Comparison of ENCODE assay signal across 22 cellular contexts in genomic region chr7:40811666-40812065, GRCh38.
"Had no signal": no experiment of that assay in that cellular context is flagged by ENCODE, and none has a peak within 500 bp of the region (broad histone marks: within the 10 kb centered on the region; RNA-seq: fewer than 3 reads in every experiment).

No MANE protein-coding gene starts in this region.

- ATAC-seq: Right ventricle myocardium inferior, SK-N-SH treated with all-trans-retinoic acid at 6 μM for 48 hours had no signal

- H3K4me2 ChIP-seq: PC-9 had no signal

- H3K27ac ChIP-seq: PC-9, Peyer's patch, SJCRH30 had no signal

- H3K27me3 ChIP-seq: MG63, Peyer's patch, SJCRH30 had no signal

- DNase-seq: Karpas-422, KG1, MG63, NCI-H1092 treated with DMSO at 0.1 percent for 48 hours, NCI-H1436, NCI-H187, NCI-H2029, NCI-H2081 treated with DMSO at 0.1 percent for 48 hours, NCI-H2171, NCI-H226, NCI-H446, NCI-H510A, NCI-H524 treated with DMSO at 0.1 percent for 48 hours, NCI-H69, NCI-H774, OCI-M1, PC-9, Peyer's patch, SHP77 treated with DMSO at 0.1 percent for 48 hours, SJCRH30 had no signal

- H3K4me3 ChIP-seq: MG63, PC-9, Peyer's patch, SJCRH30 had no signal

- H3K9me3 ChIP-seq: Peyer's patch, SJCRH30 had no signal

- H2AFZ ChIP-seq: PC-9 had no signal

- H3K4me1 ChIP-seq: Peyer's patch, SJCRH30 had no signal

- H3K36me3 ChIP-seq: MG63, Peyer's patch, SJCRH30 had no signal
